ENCODE assay signal across 2 cellular contexts in genomic region chr2:158495175-158495574, GRCh38.
A peak's percentile ranks its signal among the peaks of the same experiment; 100 is the strongest.
TF ChIP-seq lines count a peak whose summit lies in the region.

No MANE protein-coding gene starts in this region.

TF ChIP-seq in A549, 52 proteins besides CTCF, POLR2A, EP300 and RAD21:
- TF ChIP-seq ZC3H11A (IDR thresholded peaks at IDR 0.05) (no peak), MAFK (IDR thresholded peaks at IDR 0.05; ENCODE audit: partially characterized antibody) (peak; percentile 50)

TF ChIP-seq in K562, 482 proteins besides CTCF, POLR2A, EP300 and RAD21:
- no peak for TF ChIP-seq MEIS2 (IDR thresholded peaks at IDR 0.05; ENCODE audit: partially characterized antibody)
- TF ChIP-seq SAFB (IDR thresholded peaks at IDR 0.05; ENCODE audit: borderline replicate concordance, low read depth, low read length), result no peak
- peak; percentile 8; the same call in 1 of the 2 replicates for TF ChIP-seq MAFK (IDR thresholded peaks at IDR 0.05; ENCODE audit: low read length)
- TF ChIP-seq ZNF3 (CRISPR knock-in tag; IDR thresholded peaks at IDR 0.05), result no peak
- no peak for TF ChIP-seq ZFP36 (IDR thresholded peaks at IDR 0.05; ENCODE audit: low read depth, low read length, partially characterized antibody)
- no peak for TF ChIP-seq ADNP (tag; IDR thresholded peaks at IDR 0.05)
- no peak for TF ChIP-seq ZNF518B (CRISPR knock-in tag; IDR thresholded peaks at IDR 0.05)
- no peak for TF ChIP-seq RFX5 (IDR thresholded peaks at IDR 0.05; ENCODE audit: low read depth, low read length)
- TF ChIP-seq PYGO2 (tag; IDR thresholded peaks at IDR 0.05), result no peak
- no peak for TF ChIP-seq ATF2 (CRISPR knock-in tag; IDR thresholded peaks at IDR 0.05)
- TF ChIP-seq ZNF561 (CRISPR knock-in tag; conservative IDR thresholded peaks at IDR 0.05), result no peak
- TF ChIP-seq ZNF584 (CRISPR knock-in tag; IDR thresholded peaks at IDR 0.05; ENCODE audit: low read depth), result no peak
- peak; percentile 41; the same call in 1 of the 2 replicates for TF ChIP-seq MAFG (tag; conservative IDR thresholded peaks at IDR 0.05)
- TF ChIP-seq NFE2 (IDR thresholded peaks at IDR 0.05; ENCODE audit: low read depth), result 0 out of 2 replicates have a peak, but pooled peaks have one; percentile 19
- peak; percentile 45; the same call in 1 of the 2 replicates for TF ChIP-seq C11orf30 (IDR thresholded peaks at IDR 0.05; ENCODE audit: low read depth)
- peak; percentile 82 for TF ChIP-seq ZNF316 (IDR thresholded peaks at IDR 0.05)
